ENCODE assay signal across 1 cellular context in the genomic region with DNA sequence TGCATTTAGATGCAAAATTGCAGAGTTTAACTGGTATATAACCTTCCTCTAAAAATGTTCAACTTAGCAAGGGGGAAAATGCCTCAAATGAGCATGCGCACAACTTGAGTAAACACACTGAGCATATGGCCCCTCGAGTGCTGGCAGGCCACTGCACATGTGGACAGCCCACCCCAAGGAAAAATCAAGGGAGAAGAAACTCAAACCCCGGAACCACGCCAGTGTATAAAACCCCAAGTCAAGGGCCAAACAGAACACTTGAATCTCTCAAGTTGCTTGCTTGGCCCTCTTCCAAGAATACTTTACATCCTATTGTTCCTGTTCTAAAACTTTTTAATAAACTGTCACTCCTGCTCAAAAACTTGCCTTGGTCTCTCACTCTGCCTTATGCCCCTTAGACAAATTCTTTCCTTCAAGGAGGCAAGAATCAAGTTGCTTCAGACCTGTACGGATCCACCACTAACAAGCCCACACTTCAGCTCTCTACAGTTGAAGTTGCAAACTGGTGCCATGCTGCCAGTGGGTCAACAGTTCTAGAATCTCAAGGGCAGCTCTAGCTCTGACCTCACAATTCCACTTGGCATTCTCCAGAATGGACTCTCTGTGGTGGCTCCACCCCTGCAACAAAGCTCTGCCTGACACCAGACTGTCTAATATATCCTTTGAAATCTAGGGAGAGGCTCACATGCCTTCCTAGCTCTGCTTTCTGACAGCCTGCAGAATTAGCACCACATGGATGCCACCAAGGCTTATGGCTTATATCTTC.
TF ChIP-seq lines count a peak whose summit lies in the region.

No MANE protein-coding gene starts in this region.

TF ChIP-seq in WTC11, 78 proteins besides CTCF, POLR2A, EP300 and RAD21 (continued from another document):
- TF ChIP-seq, protein P1, sequence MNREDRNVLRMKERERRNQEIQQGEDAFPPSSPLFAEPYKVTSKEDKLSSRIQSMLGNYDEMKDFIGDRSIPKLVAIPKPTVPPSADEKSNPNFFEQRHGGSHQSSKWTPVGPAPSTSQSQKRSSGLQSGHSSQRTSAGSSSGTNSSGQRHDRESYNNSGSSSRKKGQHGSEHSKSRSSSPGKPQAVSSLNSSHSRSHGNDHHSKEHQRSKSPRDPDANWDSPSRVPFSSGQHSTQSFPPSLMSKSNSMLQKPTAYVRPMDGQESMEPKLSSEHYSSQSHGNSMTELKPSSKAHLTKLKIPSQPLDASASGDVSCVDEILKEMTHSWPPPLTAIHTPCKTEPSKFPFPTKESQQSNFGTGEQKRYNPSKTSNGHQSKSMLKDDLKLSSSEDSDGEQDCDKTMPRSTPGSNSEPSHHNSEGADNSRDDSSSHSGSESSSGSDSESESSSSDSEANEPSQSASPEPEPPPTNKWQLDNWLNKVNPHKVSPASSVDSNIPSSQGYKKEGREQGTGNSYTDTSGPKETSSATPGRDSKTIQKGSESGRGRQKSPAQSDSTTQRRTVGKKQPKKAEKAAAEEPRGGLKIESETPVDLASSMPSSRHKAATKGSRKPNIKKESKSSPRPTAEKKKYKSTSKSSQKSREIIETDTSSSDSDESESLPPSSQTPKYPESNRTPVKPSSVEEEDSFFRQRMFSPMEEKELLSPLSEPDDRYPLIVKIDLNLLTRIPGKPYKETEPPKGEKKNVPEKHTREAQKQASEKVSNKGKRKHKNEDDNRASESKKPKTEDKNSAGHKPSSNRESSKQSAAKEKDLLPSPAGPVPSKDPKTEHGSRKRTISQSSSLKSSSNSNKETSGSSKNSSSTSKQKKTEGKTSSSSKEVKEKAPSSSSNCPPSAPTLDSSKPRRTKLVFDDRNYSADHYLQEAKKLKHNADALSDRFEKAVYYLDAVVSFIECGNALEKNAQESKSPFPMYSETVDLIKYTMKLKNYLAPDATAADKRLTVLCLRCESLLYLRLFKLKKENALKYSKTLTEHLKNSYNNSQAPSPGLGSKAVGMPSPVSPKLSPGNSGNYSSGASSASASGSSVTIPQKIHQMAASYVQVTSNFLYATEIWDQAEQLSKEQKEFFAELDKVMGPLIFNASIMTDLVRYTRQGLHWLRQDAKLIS (CRISPR knock-in tag; IDR thresholded peaks at IDR 0.05; ENCODE audit: borderline replicate concordance) = no peak
- TF ChIP-seq ZBTB21 (CRISPR knock-in tag; IDR thresholded peaks at IDR 0.05; ENCODE audit: borderline replicate concordance) (no peak), MYBL2 (CRISPR knock-in tag; IDR thresholded peaks at IDR 0.05) (no peak), NFYB (CRISPR knock-in tag; conservative IDR thresholded peaks at IDR 0.05; ENCODE audit: low read depth) (no peak), MXD4 (CRISPR knock-in tag; IDR thresholded peaks at IDR 0.05; ENCODE audit: borderline replicate concordance) (no peak), PRRX2 (CRISPR knock-in tag; IDR thresholded peaks at IDR 0.05) (no peak), SMAD3 (CRISPR knock-in tag; IDR thresholded peaks at IDR 0.05; ENCODE audit: borderline replicate concordance) (no peak), ZNF317 (CRISPR knock-in tag; IDR thresholded peaks at IDR 0.05; ENCODE audit: borderline replicate concordance, low read depth) (no peak), ATF1 (CRISPR knock-in tag; IDR thresholded peaks at IDR 0.05) (no peak)
- TF ChIP-seq, protein P2, sequence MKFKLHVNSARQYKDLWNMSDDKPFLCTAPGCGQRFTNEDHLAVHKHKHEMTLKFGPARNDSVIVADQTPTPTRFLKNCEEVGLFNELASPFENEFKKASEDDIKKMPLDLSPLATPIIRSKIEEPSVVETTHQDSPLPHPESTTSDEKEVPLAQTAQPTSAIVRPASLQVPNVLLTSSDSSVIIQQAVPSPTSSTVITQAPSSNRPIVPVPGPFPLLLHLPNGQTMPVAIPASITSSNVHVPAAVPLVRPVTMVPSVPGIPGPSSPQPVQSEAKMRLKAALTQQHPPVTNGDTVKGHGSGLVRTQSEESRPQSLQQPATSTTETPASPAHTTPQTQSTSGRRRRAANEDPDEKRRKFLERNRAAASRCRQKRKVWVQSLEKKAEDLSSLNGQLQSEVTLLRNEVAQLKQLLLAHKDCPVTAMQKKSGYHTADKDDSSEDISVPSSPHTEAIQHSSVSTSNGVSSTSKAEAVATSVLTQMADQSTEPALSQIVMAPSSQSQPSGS (CRISPR knock-in tag; IDR thresholded peaks at IDR 0.05; ENCODE audit: borderline replicate concordance, low read depth) = no peak
- TF ChIP-seq, protein P3, sequence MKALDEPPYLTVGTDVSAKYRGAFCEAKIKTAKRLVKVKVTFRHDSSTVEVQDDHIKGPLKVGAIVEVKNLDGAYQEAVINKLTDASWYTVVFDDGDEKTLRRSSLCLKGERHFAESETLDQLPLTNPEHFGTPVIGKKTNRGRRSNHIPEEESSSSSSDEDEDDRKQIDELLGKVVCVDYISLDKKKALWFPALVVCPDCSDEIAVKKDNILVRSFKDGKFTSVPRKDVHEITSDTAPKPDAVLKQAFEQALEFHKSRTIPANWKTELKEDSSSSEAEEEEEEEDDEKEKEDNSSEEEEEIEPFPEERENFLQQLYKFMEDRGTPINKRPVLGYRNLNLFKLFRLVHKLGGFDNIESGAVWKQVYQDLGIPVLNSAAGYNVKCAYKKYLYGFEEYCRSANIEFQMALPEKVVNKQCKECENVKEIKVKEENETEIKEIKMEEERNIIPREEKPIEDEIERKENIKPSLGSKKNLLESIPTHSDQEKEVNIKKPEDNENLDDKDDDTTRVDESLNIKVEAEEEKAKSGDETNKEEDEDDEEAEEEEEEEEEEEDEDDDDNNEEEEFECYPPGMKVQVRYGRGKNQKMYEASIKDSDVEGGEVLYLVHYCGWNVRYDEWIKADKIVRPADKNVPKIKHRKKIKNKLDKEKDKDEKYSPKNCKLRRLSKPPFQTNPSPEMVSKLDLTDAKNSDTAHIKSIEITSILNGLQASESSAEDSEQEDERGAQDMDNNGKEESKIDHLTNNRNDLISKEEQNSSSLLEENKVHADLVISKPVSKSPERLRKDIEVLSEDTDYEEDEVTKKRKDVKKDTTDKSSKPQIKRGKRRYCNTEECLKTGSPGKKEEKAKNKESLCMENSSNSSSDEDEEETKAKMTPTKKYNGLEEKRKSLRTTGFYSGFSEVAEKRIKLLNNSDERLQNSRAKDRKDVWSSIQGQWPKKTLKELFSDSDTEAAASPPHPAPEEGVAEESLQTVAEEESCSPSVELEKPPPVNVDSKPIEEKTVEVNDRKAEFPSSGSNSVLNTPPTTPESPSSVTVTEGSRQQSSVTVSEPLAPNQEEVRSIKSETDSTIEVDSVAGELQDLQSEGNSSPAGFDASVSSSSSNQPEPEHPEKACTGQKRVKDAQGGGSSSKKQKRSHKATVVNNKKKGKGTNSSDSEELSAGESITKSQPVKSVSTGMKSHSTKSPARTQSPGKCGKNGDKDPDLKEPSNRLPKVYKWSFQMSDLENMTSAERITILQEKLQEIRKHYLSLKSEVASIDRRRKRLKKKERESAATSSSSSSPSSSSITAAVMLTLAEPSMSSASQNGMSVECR (CRISPR knock-in tag; IDR thresholded peaks at IDR 0.05; ENCODE audit: borderline replicate concordance) = no peak
- TF ChIP-seq, protein P4, sequence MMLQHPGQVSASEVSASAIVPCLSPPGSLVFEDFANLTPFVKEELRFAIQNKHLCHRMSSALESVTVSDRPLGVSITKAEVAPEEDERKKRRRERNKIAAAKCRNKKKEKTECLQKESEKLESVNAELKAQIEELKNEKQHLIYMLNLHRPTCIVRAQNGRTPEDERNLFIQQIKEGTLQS (CRISPR knock-in tag; conservative IDR thresholded peaks at IDR 0.05) = no peak
- TF ChIP-seq, protein P5, sequence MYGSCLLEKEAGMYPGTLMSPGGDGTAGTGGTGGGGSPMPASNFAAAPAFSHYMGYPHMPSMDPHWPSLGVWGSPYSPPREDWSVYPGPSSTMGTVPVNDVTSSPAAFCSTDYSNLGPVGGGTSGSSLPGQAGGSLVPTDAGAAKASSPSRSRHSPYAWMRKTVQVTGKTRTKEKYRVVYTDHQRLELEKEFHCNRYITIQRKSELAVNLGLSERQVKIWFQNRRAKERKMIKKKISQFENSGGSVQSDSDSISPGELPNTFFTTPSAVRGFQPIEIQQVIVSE (CRISPR knock-in tag; IDR thresholded peaks at IDR 0.05; ENCODE audit: borderline replicate concordance) = no peak
- TF ChIP-seq, protein P6, sequence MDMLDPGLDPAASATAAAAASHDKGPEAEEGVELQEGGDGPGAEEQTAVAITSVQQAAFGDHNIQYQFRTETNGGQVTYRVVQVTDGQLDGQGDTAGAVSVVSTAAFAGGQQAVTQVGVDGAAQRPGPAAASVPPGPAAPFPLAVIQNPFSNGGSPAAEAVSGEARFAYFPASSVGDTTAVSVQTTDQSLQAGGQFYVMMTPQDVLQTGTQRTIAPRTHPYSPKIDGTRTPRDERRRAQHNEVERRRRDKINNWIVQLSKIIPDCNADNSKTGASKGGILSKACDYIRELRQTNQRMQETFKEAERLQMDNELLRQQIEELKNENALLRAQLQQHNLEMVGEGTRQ (CRISPR knock-in tag; IDR thresholded peaks at IDR 0.05) = no peak
- TF ChIP-seq, protein P7, sequence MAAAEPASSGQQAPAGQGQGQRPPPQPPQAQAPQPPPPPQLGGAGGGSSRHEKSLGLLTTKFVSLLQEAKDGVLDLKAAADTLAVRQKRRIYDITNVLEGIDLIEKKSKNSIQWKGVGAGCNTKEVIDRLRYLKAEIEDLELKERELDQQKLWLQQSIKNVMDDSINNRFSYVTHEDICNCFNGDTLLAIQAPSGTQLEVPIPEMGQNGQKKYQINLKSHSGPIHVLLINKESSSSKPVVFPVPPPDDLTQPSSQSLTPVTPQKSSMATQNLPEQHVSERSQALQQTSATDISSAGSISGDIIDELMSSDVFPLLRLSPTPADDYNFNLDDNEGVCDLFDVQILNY (CRISPR knock-in tag; IDR thresholded peaks at IDR 0.05) = no peak
- TF ChIP-seq, protein P8, sequence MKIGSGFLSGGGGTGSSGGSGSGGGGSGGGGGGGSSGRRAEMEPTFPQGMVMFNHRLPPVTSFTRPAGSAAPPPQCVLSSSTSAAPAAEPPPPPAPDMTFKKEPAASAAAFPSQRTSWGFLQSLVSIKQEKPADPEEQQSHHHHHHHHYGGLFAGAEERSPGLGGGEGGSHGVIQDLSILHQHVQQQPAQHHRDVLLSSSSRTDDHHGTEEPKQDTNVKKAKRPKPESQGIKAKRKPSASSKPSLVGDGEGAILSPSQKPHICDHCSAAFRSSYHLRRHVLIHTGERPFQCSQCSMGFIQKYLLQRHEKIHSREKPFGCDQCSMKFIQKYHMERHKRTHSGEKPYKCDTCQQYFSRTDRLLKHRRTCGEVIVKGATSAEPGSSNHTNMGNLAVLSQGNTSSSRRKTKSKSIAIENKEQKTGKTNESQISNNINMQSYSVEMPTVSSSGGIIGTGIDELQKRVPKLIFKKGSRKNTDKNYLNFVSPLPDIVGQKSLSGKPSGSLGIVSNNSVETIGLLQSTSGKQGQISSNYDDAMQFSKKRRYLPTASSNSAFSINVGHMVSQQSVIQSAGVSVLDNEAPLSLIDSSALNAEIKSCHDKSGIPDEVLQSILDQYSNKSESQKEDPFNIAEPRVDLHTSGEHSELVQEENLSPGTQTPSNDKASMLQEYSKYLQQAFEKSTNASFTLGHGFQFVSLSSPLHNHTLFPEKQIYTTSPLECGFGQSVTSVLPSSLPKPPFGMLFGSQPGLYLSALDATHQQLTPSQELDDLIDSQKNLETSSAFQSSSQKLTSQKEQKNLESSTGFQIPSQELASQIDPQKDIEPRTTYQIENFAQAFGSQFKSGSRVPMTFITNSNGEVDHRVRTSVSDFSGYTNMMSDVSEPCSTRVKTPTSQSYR (CRISPR knock-in tag; IDR thresholded peaks at IDR 0.05) = no peak
- TF ChIP-seq, protein P9, sequence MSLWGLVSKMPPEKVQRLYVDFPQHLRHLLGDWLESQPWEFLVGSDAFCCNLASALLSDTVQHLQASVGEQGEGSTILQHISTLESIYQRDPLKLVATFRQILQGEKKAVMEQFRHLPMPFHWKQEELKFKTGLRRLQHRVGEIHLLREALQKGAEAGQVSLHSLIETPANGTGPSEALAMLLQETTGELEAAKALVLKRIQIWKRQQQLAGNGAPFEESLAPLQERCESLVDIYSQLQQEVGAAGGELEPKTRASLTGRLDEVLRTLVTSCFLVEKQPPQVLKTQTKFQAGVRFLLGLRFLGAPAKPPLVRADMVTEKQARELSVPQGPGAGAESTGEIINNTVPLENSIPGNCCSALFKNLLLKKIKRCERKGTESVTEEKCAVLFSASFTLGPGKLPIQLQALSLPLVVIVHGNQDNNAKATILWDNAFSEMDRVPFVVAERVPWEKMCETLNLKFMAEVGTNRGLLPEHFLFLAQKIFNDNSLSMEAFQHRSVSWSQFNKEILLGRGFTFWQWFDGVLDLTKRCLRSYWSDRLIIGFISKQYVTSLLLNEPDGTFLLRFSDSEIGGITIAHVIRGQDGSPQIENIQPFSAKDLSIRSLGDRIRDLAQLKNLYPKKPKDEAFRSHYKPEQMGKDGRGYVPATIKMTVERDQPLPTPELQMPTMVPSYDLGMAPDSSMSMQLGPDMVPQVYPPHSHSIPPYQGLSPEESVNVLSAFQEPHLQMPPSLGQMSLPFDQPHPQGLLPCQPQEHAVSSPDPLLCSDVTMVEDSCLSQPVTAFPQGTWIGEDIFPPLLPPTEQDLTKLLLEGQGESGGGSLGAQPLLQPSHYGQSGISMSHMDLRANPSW (CRISPR knock-in tag; conservative IDR thresholded peaks at IDR 0.05; ENCODE audit: low read depth) = no peak
